ENCODE assay signal across 1 cellular context in the genomic region with DNA sequence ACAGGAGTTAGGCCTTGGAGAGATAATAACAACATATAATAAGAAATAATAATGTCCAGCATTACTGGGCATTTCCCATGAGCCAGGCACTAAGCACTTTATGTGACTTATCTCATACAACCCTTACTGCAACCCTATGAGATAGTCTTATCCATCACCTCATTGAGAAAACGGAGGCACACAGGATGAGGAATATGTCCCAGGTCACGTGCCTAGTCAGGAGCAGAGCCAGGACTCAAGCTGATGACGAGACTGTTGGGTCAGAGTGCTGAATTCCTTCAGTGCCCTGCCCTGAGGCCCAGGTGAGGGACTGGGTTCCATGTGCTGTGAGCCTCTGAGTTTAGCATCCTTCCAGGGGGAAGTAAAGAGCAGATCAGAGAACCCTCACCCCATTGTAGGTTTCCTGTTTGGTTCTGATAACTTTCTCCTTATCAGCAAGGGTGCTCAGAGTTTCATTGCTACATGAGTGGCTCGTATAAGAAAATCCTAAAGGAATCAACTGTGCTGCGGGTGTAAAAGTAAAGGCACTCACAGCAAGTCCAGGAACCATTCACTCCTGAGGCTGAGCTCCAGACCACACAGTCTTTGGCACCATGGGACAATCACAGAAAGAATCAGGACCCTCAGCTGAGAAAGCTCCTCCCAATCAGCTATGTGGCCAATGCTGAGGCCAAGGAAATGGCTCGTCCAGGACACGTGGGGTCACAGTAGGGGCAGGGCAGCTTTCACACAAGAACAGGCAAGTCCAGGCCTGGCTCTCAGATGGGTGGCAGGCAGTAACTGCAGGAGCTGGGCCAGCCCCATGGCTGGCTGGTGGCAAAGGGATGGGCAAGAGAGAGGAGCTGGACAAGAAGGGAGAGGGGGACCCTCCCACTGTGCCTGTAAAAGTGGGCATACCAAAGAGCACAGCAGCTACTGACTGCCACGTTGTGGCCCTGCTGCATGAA.
TF ChIP-seq lines count a peak whose summit lies in the region.

No MANE protein-coding gene starts in this region.

TF ChIP-seq in HEK293, 187 proteins besides CTCF, POLR2A, EP300 and RAD21 (continued from another document):
- TF ChIP-seq, protein P1, sequence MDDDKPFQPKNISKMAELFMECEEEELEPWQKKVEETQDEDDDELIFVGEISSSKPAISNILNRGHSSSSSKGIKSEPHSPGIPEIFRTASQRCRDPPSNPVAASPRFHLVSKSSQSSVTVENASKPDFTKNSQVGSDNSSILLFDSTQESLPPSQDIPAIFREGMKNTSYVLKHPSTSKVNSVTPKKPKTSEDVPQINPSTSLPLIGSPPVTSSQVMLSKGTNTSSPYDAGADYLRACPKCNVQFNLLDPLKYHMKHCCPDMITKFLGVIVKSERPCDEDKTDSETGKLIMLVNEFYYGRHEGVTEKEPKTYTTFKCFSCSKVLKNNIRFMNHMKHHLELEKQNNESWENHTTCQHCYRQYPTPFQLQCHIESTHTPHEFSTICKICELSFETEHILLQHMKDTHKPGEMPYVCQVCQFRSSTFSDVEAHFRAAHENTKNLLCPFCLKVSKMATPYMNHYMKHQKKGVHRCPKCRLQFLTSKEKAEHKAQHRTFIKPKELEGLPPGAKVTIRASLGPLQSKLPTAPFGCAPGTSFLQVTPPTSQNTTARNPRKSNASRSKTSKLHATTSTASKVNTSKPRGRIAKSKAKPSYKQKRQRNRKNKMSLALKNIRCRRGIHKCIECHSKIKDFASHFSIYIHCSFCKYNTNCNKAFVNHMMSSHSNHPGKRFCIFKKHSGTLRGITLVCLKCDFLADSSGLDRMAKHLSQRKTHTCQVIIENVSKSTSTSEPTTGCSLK (tag by site-specific recombination; IDR thresholded peaks at IDR 0.05): no peak
TF ChIP-seq in HEK293: peak in this region for 1.
